Comparison of ENCODE assay signal across 28 cellular contexts in genomic region chr7:36931892-36932291, GRCh38.
"Had no signal": no experiment of that assay in that cellular context is flagged by ENCODE, and none has a peak within 500 bp of the region (broad histone marks: within the 10 kb centered on the region; RNA-seq: fewer than 3 reads in every experiment).

No MANE protein-coding gene starts in this region.

- H3K27ac Mint-ChIP-seq: dendritic cell treated with granulocyte-macrophage colony-stimulating factor and Interleukin-4, amounts not matched to agents 40 ng/mL and 50 ng/mL, for 4 days; effector memory CD8-positive, alpha-beta T cell; endodermal cell had no signal

- DNase-seq: colonic mucosa; cortex of kidney; dermis blood vessel endothelial cell; dorsolateral prefrontal cortex; effector CD4-positive, alpha-beta T cell; effector CD8-positive, alpha-beta T cell; effector memory CD4-positive, alpha-beta T cell; effector memory CD8-positive, alpha-beta T cell; endodermal cell; erythroblast; esophagus squamous epithelium; foreskin fibroblast; foreskin keratinocyte; foreskin melanocyte; gastrocnemius medialis; glutamatergic neuron; heart left ventricle; heart right ventricle had no signal

- H3K27me3 ChIP-seq: colonic mucosa, dorsolateral prefrontal cortex, esophagus muscularis mucosa, esophagus squamous epithelium, foreskin keratinocyte, gastrocnemius medialis, gastroesophageal sphincter, heart left ventricle, heart right ventricle had no signal

- FAIRE-seq: colon, endometrium, endothelial cell of umbilical vein, frontal cortex had no signal

- H3K27ac ChIP-seq: colonic mucosa, coronary artery, epithelial cell of prostate, esophagus muscularis mucosa, esophagus squamous epithelium, foreskin keratinocyte, gastrocnemius medialis, gastroesophageal sphincter, heart left ventricle, heart right ventricle had no signal

- H3K4me1 ChIP-seq: colonic mucosa, esophagus muscularis mucosa, esophagus squamous epithelium, foreskin keratinocyte, gastrocnemius medialis, gastroesophageal sphincter, heart left ventricle, heart right ventricle had no signal

- H3K9me3 ChIP-seq: colonic mucosa, gastrocnemius medialis had no signal

- H3K4me3 ChIP-seq: colonic mucosa, coronary artery, dorsolateral prefrontal cortex, esophagus muscularis mucosa, esophagus squamous epithelium, gastrocnemius medialis, gastroesophageal sphincter, heart left ventricle, heart right ventricle had no signal

- ATAC-seq: effector memory CD8-positive, alpha-beta T cell; esophagus mucosa; foreskin keratinocyte; gastrocnemius medialis; gastroesophageal sphincter; heart left ventricle; heart right ventricle had no signal

- H3K27me3 Mint-ChIP-seq: dendritic cell treated with granulocyte-macrophage colony-stimulating factor and Interleukin-4, amounts not matched to agents 40 ng/mL and 50 ng/mL, for 4 days; effector memory CD8-positive, alpha-beta T cell had no signal

- H3K36me3 ChIP-seq: colonic mucosa, esophagus squamous epithelium, gastrocnemius medialis had no signal

- H3K9me3 Mint-ChIP-seq: effector memory CD8-positive, alpha-beta T cell had no signal

- H3K4me3 Mint-ChIP-seq: dendritic cell treated with granulocyte-macrophage colony-stimulating factor and Interleukin-4, amounts not matched to agents 40 ng/mL and 50 ng/mL, for 4 days; effector memory CD8-positive, alpha-beta T cell; endodermal cell had no signal
